Comparison of ENCODE assay signal across 21 cellular contexts in the genomic region with DNA sequence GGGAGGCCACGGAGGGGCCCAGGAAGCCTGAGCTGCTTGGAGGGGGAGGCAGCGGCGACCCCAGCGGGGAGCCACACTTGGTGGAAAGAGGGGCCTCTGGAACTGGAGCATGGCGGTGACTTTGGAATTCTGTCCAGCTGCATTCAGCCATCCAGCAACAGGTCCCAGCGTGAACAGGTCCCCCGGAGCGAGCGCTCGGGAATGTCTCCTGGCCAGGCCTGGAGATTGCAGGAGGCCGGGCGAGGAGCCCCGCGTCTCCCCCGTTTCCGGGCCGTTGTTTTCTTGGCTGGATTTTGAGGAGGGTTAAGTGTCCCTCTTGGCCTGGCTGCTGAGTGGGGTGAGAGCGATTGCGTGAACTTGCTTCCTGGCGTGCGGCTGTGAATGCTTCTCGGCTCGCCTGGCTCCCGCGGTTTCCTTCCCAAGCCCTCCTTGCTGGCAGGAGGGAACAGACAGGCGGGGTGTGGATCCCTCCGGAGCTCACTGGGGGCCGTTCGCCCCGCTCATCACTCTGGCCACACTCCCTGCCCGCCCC.
DNase-seq lines count a peak whose midpoint lies in the region; ATAC-seq and TF ChIP-seq lines count a peak whose summit lies in the region.
"Had no signal": no experiment of that assay in that cellular context is flagged by ENCODE, and none has a peak within 500 bp of the region (broad histone marks: within the 10 kb centered on the region; RNA-seq: fewer than 3 reads in every experiment).

No MANE protein-coding gene starts in this region.

- no peak overlapping the region for H3K4me3 ChIP-seq in choroid plexus epithelial cell (ENCODE audit: low read depth, low read length)
- H3K4me3 ChIP-seq in ovary = no peak overlapping the region
- H3K4me3 ChIP-seq: A549, HAP-1, hepatocyte had no signal

- no peaks in the 10 kb centered on the region for H3K36me3 ChIP-seq in ovary
- H3K36me3 ChIP-seq: HAP-1 had no signal

- no peaks in the 10 kb centered on the region for H3K27me3 ChIP-seq in ovary

- no peak overlapping the region for H3K27ac ChIP-seq in ovary
- H3K27ac ChIP-seq: A549, epithelial cell of prostate, hepatocyte had no signal

- TF ChIP-seq CTCF in choroid plexus epithelial cell (conservative IDR thresholded peaks at IDR 0.05; ENCODE audit: low read depth, low read length) (no peak), ovary (IDR thresholded peaks at IDR 0.05) (no peak)

- TF ChIP-seq EP300 in ovary (IDR thresholded peaks at IDR 0.05) = no peak

- DNase-seq in AG20443 (ENCODE audit: low spot score) (peak; percentile 18), choroid plexus epithelial cell (ENCODE audit: low read depth) (peak; percentile 4), left ventricle myocardium superior (peak; percentile 74), ovary (peak in 4 of 5 donors; percentile 37 to 64 (median 40)), T-helper 1 cell (no peak), 8988T (no peak)
- DNase-seq in stimulated activated naive CD8-positive, alpha-beta T cell treated with anti-CD3 and anti-CD28 coated beads, Interleukin-15, Interleukin-2, amounts not matched to agents 100 U/mL and 50 U/mL, for 24 hours = no peak
- no peak for DNase-seq in stimulated activated CD4-positive, alpha-beta T cell treated with anti-CD3 and anti-CD28 coated beads, Interleukin-1b, Interleukin-23, amount 100 ng/mL, for 48 hours
- DNase-seq: activated CD8-positive, alpha-beta T cell treated with anti-CD3 and anti-CD28 coated beads for 36 hours; amniotic stem cell; left colon; natural killer cell; NCI-H1930; NCI-H526 treated with DMSO at 0.1 percent for 48 hours; OCI-M1; stimulated activated CD4-positive, alpha-beta T cell treated with anti-CD3 and anti-CD28 coated beads, Interleukin-2, amount 100 ng/mL, for 48 hours; stimulated activated CD8-positive, alpha-beta memory T cell treated with anti-CD3 and anti-CD28 coated beads, Interleukin-4, amount 100 ng/mL, for 48 hours had no signal

- intact Hi-C loops in left ventricle myocardium superior (cut with micrococcal nuclease) = no loop called here
- intact Hi-C loops in ovary (cut with DNase I) = no loop called here

- no peak for TF ChIP-seq POLR2A in ovary (IDR thresholded peaks at IDR 0.05)

- 20 to 34% (median 21%) methylated on average over 31 of the region's 31 CpGs for WGBS in ovary, 3 donors

- no peaks in the 10 kb centered on the region for H3K4me1 ChIP-seq in ovary (ENCODE audit: insufficient read depth)
- H3K4me1 ChIP-seq: A549, HAP-1 had no signal

- H3K9me3 ChIP-seq in ovary = no peaks in the 10 kb centered on the region
- H3K9me3 ChIP-seq: A549, HAP-1 had no signal

- ATAC-seq in left ventricle myocardium superior = peak; percentile 71
- no peak for ATAC-seq in stimulated activated naive CD8-positive, alpha-beta T cell treated with anti-CD3 and anti-CD28 coated beads, Interleukin-15, Interleukin-2, amounts not matched to agents 100 U/mL and 50 U/mL, for 24 hours
- ATAC-seq: activated CD8-positive, alpha-beta T cell treated with anti-CD3 and anti-CD28 coated beads for 36 hours; left colon; natural killer cell had no signal

Comparison
In these comparisons a context has a peak if more than half of its experiments do, and no peak if none do; other contexts are left out.
1. DNase-seq: peak in AG20443 (single experiment), choroid plexus epithelial cell (single experiment), left ventricle myocardium superior (single experiment) and ovary (4 of 5); none in T-helper 1 cell (0 of 5), stimulated activated naive CD8-positive, alpha-beta T cell treated with anti-CD3 and anti-CD28 coated beads, Interleukin-15, Interleukin-2, amounts not matched to agents 100 U/mL and 50 U/mL, for 24 hours (single experiment), stimulated activated CD4-positive, alpha-beta T cell treated with anti-CD3 and anti-CD28 coated beads, Interleukin-1b, Interleukin-23, amount 100 ng/mL, for 48 hours (single experiment) and 8988T (single experiment).